8 cellular contexts compared by ENCODE assay signal in genomic region chr11:34053161-34053686, GRCh38. TPM values are rescaled to one million over a fixed set of nuclear protein-coding genes. Genes with fewer than 3 reads are reported as not detected.
DNase-seq lines count a peak whose midpoint lies in the region; FAIRE-seq and TF ChIP-seq lines count a peak whose summit lies in the region.

No MANE protein-coding gene starts in this region.

- peak overlapping the region; percentile 99 for H3K4me3 Mint-ChIP-seq in neural crest cell

- FAIRE-seq in RCC 7860 (lab: Jason Lieb, UNC) = no peak

- H3K9me3 Mint-ChIP-seq in neural crest cell = no peaks in the 10 kb centered on the region

- peak overlapping the region; percentile 99 for H3K9ac ChIP-seq in HUES6 (ENCODE audit: low read length)

- H3K27ac Mint-ChIP-seq in neural crest cell (ENCODE audit: unreplicated experiment) = peak overlapping the region; percentile 99

- H3K27me3 ChIP-seq in BJ (ENCODE audit: control insufficient read depth, insufficient read depth, low read length) (no peaks in the 10 kb centered on the region), HUES6 (ENCODE audit: control insufficient read depth, insufficient read depth, low read length) (no peaks in the 10 kb centered on the region), stomach (no peaks in the 10 kb centered on the region)

- H3K4me1 ChIP-seq in HUES6 (ENCODE audit: control insufficient read depth, insufficient read depth, low read length) (peaks cover 17% of the 10 kb centered on the region), stomach (peaks cover 50 to 57% (median 54%) of the 10 kb centered on the region in 4 donors)

- peaks cover 41% of the 10 kb centered on the region for H3K4me1 Mint-ChIP-seq in neural crest cell

- CTCF ChIA-PET in BJ (lab: Yijun Ruan, JAX) = interaction anchor here (0.6 kb wide), 1 partner anchor 10 kb away, joined by 3 read pairs; no protein-coding TSS in a partner anchor

- TF ChIP-seq CTCF in BJ (IDR thresholded peaks at IDR 0.05; ENCODE audit: insufficient read depth, low read depth, low read length) (no peak), fibroblast of the aortic adventitia (IDR thresholded peaks at IDR 0.05; ENCODE audit: insufficient read depth, low read length) (no peak), neural crest cell (conservative IDR thresholded peaks at IDR 0.05) (no peak), stomach (IDR thresholded peaks at IDR 0.05) (no peak)

- TF ChIP-seq EP300 in stomach (IDR thresholded peaks at IDR 0.05) = no peak

- no peak for TF ChIP-seq POLR2A in stomach (IDR thresholded peaks at IDR 0.05)

- intact Hi-C loops in stomach (cut with DNase I; ENCODE audit: low total_unique reads) = no loop called here

- peaks cover 2% of the 10 kb centered on the region; the same call in 1 of the 2 replicates for H3K36me3 ChIP-seq in BJ (ENCODE audit: control insufficient read depth, insufficient read depth, low read length)
- peaks cover 47% of the 10 kb centered on the region for H3K36me3 ChIP-seq in HUES6 (ENCODE audit: control insufficient read depth, insufficient read depth, low read length)
- peaks cover 0 to 20% (median 8%) of the 10 kb centered on the region in 4 donors for H3K36me3 ChIP-seq in stomach

- no peaks in the 10 kb centered on the region for H3K27me3 Mint-ChIP-seq in neural crest cell (ENCODE audit: low read depth)

- H3K27ac ChIP-seq in HUES6 (ENCODE audit: low read depth, low read length) (peak overlapping the region; percentile 99), stomach (peak overlapping the region; percentile 97 to 99 (median 98))

- DNase-seq in BJ (ENCODE audit: low read depth) (no peak), GM19240 (ENCODE audit: insufficient read length, low spot score) (peak; percentile 45), RCC 7860 (ENCODE audit: low spot score) (peak; percentile 40), fibroblast of the aortic adventitia (ENCODE audit: low read depth) (peak; percentile 79), neural crest cell (ENCODE audit: low read depth, low spot score) (peak; percentile 49), stomach (peak; percentile 77)
- DNase-seq in activated T-helper 9 cell treated with anti-CD3 and anti-CD28 coated beads, Interleukin-2, amount 50 U/mL, for 16 hours (ENCODE audit: low read depth) = peak; percentile 69

- H3K36me3 Mint-ChIP-seq in neural crest cell (ENCODE audit: low read depth) = peaks cover 16% of the 10 kb centered on the region

- 0 to 1% (median 1%) methylated on average over 24 of the region's 24 CpGs for WGBS in stomach, 5 donors

- H3K4me3 ChIP-seq in BJ (ENCODE audit: low read depth, low read length) (peak overlapping the region; percentile 97), HUES6 (ENCODE audit: low read depth, low read length) (peak overlapping the region; percentile 100), fibroblast of the aortic adventitia (ENCODE audit: low read depth, low read length) (peak overlapping the region; percentile 89), stomach (peak overlapping the region; percentile 75 to 98 (median 94))

- H3K9me3 ChIP-seq in HUES6 (ENCODE audit: control insufficient read depth, insufficient read depth, low read depth, low read length) = no peaks in the 10 kb centered on the region
- no peaks in the 10 kb centered on the region for H3K9me3 ChIP-seq in stomach

- POLR2A ChIA-PET in BJ (lab: Charles Lee) = interaction anchor here (0.6 to 0.7 kb wide), 3 partner anchors 362 to 1924 kb away, joined by 3 to 6 read pairs (median 3); no protein-coding TSS in a partner anchor

RNA-seq across cellular contexts. Expression of gene CAPRIN1, which starts 1.7 kb away (rescaled TPM):
- 183 and 195 TPM in 2 replicates for polyA plus RNA-seq in BJ (2011; rRNA removed)
- polyA minus RNA-seq in BJ (2011; rRNA and poly(A)+ RNA removed) = 256 and 364 TPM in 2 replicates
- total RNA-seq in fibroblast of the aortic adventitia (ENCODE audit: low replicate concordance) = 188 and 295 TPM in 2 replicates
- 383 and 396 TPM in 2 replicates for total RNA-seq in neural crest cell
- 100 to 1,000 TPM in 4 of 5 donors, 10 to 100 TPM in 1; 95.0 to 290 (median 140) TPM for total RNA-seq in stomach
- 10 to 100 TPM; 57.2 to 71.6 (median 60.8) TPM for polyA plus RNA-seq in stomach

RNA-seq across cellular contexts. Expression of gene NAT10, which starts 52.2 kb away (rescaled TPM):
- polyA plus RNA-seq in BJ (2011; rRNA removed) (31.6 and 35.0 TPM in 2 replicates), stomach (10 to 100 TPM; 13.0 to 27.2 (median 15.5) TPM)
- 32.1 and 44.4 TPM in 2 replicates for polyA minus RNA-seq in BJ (2011; rRNA and poly(A)+ RNA removed)
- total RNA-seq in fibroblast of the aortic adventitia (ENCODE audit: low replicate concordance) (27.3 and 29.3 TPM in 2 replicates), neural crest cell (70.8 and 73.2 TPM in 2 replicates), stomach (100 to 1,000 TPM in 1 of 5 donors, 10 to 100 TPM in 4; 16.0 to 245 (median 30.4) TPM)
